8 cellular contexts compared by ENCODE assay signal in the genomic region with DNA sequence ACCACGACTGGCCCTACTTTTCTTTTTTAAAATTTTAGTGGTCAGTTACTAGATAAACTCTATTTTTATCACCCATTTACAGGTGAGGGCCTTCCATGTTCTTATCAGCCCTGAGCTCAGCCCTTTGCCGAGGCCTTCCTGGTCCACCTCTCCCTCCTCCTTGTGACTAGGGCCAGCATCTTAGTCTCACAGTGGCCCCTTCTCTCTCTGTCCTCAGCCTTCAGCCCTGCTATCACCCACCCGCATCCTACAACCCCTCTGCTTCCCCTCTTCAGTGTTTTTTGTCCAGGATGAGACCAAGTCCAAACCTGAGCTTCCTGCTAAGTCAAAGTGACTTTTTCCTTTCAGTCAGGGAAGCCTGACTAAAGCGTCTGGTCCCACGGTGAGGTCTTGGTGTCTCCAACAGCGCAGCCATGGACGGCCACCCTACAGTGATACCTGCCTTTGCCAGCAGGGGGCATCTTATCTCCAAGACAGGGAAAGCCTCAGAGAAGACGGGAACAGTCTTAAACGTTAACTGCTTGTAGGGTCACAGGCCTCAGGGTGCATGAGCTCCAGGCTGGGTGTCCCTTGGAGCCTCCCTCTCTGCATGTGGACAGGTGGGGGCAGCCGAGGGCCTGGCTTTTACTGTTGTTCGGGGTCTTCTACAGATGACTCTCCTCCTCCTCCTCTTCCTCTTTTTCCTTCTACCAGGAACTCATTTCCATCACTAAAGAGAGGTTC. TPM values are rescaled to one million over a fixed set of nuclear protein-coding genes. Genes with fewer than 3 reads are reported as not detected.
A peak's percentile ranks its signal among the peaks of the same experiment; 100 is the strongest.
DNase-seq lines count a peak whose midpoint lies in the region; ATAC-seq and TF ChIP-seq lines count a peak whose summit lies in the region.

No MANE protein-coding gene starts in this region.

- DNase-seq in NOMO-1 (lab: John Stamatoyannopoulos, UW; ENCODE audit: unreplicated experiment in 2 of 2) (peak; percentile 7 to 21), NOMO-1 treated with dmso at 0.1 percent for 144 hours (lab: John Stamatoyannopoulos, UW; ENCODE audit: unreplicated experiment) (no peak), LNCaP clone FGC (ENCODE audit: low read depth) (no peak), UCSD-AML1 (lab: John Stamatoyannopoulos, UW; ENCODE audit: unreplicated experiment) (peak; percentile 63), kidney epithelial cell (ENCODE audit: low read depth) (peak; percentile 5)
- DNase-seq in stimulated activated CD4-positive, alpha-beta T cell treated with anti-CD3 and anti-CD28 coated beads, Interleukin-4, amount 100 ng/mL, for 4 hours: peak; percentile 52 to 67

- H3K27me3 Mint-ChIP-seq in brain: peaks cover 3% of the 10 kb centered on the region

- H3K36me3 ChIP-seq in kidney epithelial cell (ENCODE audit: control insufficient read depth, insufficient read depth, low read length): no peaks in the 10 kb centered on the region

- no peak overlapping the region for H3K4me3 ChIP-seq in LNCaP clone FGC (ENCODE audit: low read depth, low read length)
- no peak overlapping the region for H3K4me3 ChIP-seq in kidney epithelial cell (ENCODE audit: low read depth, low read length)

- no peak for ATAC-seq in HG03521 (IDR thresholded peaks at IDR 0.05; ENCODE audit: unreplicated experiment)

- peaks cover 0 to 15% (median 2%) of the 10 kb centered on the region in 5 experiments for H3K9me3 Mint-ChIP-seq in brain

- H3K27me3 ChIP-seq in kidney epithelial cell (ENCODE audit: control insufficient read depth, insufficient read depth, low read length): no peaks in the 10 kb centered on the region

- H3K36me3 Mint-ChIP-seq in brain: no peaks in the 10 kb centered on the region

- H3K4me1 Mint-ChIP-seq in brain: no peaks in the 10 kb centered on the region

- peak overlapping the region in 1 of 5 experiments; percentile 66 for H3K27ac Mint-ChIP-seq in brain

- peak; percentile 59 for TF ChIP-seq CTCF in LNCaP clone FGC (IDR thresholded peaks at IDR 0.05; ENCODE audit: control insufficient read depth, extremely low read depth, insufficient read depth)
- TF ChIP-seq CTCF in brain (conservative IDR thresholded peaks at IDR 0.05): peak; percentile 38 to 61
- peak; percentile 57 for TF ChIP-seq CTCF in kidney epithelial cell (IDR thresholded peaks at IDR 0.05; ENCODE audit: insufficient read depth, low read length, poor library complexity, severe bottlenecking)

- H3K4me3 Mint-ChIP-seq in brain: no peak overlapping the region

RNA-seq across cellular contexts. Expression of a gene that starts 11.7 kb away (rescaled TPM):
- not detected for polyA plus RNA-seq in brain (ENCODE audit: insufficient read depth, low read depth, low replicate concordance)
- total RNA-seq in kidney epithelial cell: not detected in 2 replicates

RNA-seq across cellular contexts. Expression of a gene that starts 22.2 kb away (rescaled TPM):
- polyA plus RNA-seq in brain (ENCODE audit: insufficient read depth, low read depth, low replicate concordance): 16.5 TPM
- 4.3 and 6.5 TPM in 2 replicates for total RNA-seq in kidney epithelial cell

RNA-seq across cellular contexts. Expression of a gene that starts 27.3 kb away (rescaled TPM):
- 0.73 TPM for polyA plus RNA-seq in brain (ENCODE audit: insufficient read depth, low read depth, low replicate concordance)
- 0.41 and 0.71 TPM in 2 replicates for total RNA-seq in kidney epithelial cell

RNA-seq across cellular contexts. Expression of a gene that starts 30.1 kb away (rescaled TPM):
- not detected for polyA plus RNA-seq in brain (ENCODE audit: insufficient read depth, low read depth, low replicate concordance)
- not detected in 2 replicates for total RNA-seq in kidney epithelial cell

RNA-seq across cellular contexts. Expression of a gene that starts 39.6 kb away (rescaled TPM):
- not detected for polyA plus RNA-seq in brain (ENCODE audit: insufficient read depth, low read depth, low replicate concordance)
- total RNA-seq in kidney epithelial cell: not detected in 2 replicates

Comparison
In these comparisons a context has a peak if more than half of its experiments do, and no peak if none do; other contexts are left out.
1. DNase-seq: peak in NOMO-1 (2 of 2), UCSD-AML1 (single experiment), kidney epithelial cell (single experiment) and stimulated activated CD4-positive, alpha-beta T cell treated with anti-CD3 and anti-CD28 coated beads, Interleukin-4, amount 100 ng/mL, for 4 hours (2 of 2); none in NOMO-1 treated with dmso at 0.1 percent for 144 hours (single experiment) and LNCaP clone FGC (single experiment).
2. Peak in every context shown above with its lines, with median percentiles within 50 percentile points of each other: CTCF ChIP-seq.